Comparison of ENCODE assay signal across 19 cellular contexts in genomic region chr14:103641181-103641580, GRCh38. TPM values are rescaled to one million over a fixed set of nuclear protein-coding genes. Genes with fewer than 3 reads are reported as not detected.
DNase-seq lines count a peak whose midpoint lies in the region; ATAC-seq, FAIRE-seq and TF ChIP-seq lines count a peak whose summit lies in the region.
"Had no signal": no experiment of that assay in that cellular context is flagged by ENCODE, and none has a peak within 500 bp of the region (broad histone marks: within the 10 kb centered on the region; RNA-seq: fewer than 3 reads in every experiment).

No MANE protein-coding gene starts in this region.

- FAIRE-seq in astrocyte (lab: Jason Lieb, UNC) = no peak
- FAIRE-seq: frontal cortex, GM12891 had no signal

- H4K20me1 ChIP-seq in astrocyte (ENCODE audit: insufficient read depth, low read length) = peaks cover 99% of the 10 kb centered on the region

- H3K4me1 Mint-ChIP-seq in HFFc6 (ENCODE audit: low read depth) (peaks cover 28% of the 10 kb centered on the region), astrocyte (ENCODE audit: low read depth, unreplicated experiment) (peaks cover 16% of the 10 kb centered on the region)

- H3K27me3 ChIP-seq in astrocyte (ENCODE audit: insufficient read depth, low read length) (no peaks in the 10 kb centered on the region), tibial artery (no peaks in the 10 kb centered on the region)
- H3K27me3 ChIP-seq: right atrium auricular region had no signal

- H3K9me3 ChIP-seq in astrocyte (ENCODE audit: insufficient read depth, low read depth, low read length) = no peaks in the 10 kb centered on the region
- peaks cover 0 to 4% (median 0%) of the 10 kb centered on the region in 3 donors for H3K9me3 ChIP-seq in tibial artery
- H3K9me3 ChIP-seq: right atrium auricular region had no signal

- H3K9ac ChIP-seq in astrocyte (ENCODE audit: low read length) = no peak overlapping the region

- H3K4me3 ChIP-seq in astrocyte (ENCODE audit: insufficient read depth, low read depth, low read length) (no peak overlapping the region), foreskin fibroblast (ENCODE audit: low read depth in 1 of 2, low read length in 2 of 2) (no peak overlapping the region), tibial artery (no peak overlapping the region)
- H3K4me3 ChIP-seq: right atrium auricular region had no signal

- no peak overlapping the region for H2AFZ ChIP-seq in astrocyte (ENCODE audit: low read depth, low read length)

- peaks cover 10% of the 10 kb centered on the region for H3K4me1 ChIP-seq in astrocyte (ENCODE audit: insufficient read depth, low read length)
- peaks cover 0 to 92% (median 38%) of the 10 kb centered on the region in 4 donors for H3K4me1 ChIP-seq in tibial artery

- H3K27ac ChIP-seq in astrocyte (ENCODE audit: low read depth, low read length) = no peak overlapping the region
- H3K27ac ChIP-seq in tibial artery = peak overlapping the region; percentile 47 to 55
- H3K27ac ChIP-seq: HL-60, right atrium auricular region had no signal

- peaks cover 12% of the 10 kb centered on the region for H3K36me3 ChIP-seq in astrocyte (ENCODE audit: insufficient read depth, low read length)
- no peaks in the 10 kb centered on the region for H3K36me3 ChIP-seq in tibial artery
- H3K36me3 ChIP-seq: right atrium auricular region had no signal

- no peak for ATAC-seq in GM19328 (IDR thresholded peaks at IDR 0.05; ENCODE audit: unreplicated experiment)
- ATAC-seq: activated CD8-positive, alpha-beta memory T cell treated with anti-CD3 and anti-CD28 coated beads, Interleukin-2, amount 10 ng/mL, durations not matched to agents 7 days and 5 days had no signal

- H3K4me3 Mint-ChIP-seq in HFFc6 (peak overlapping the region; percentile 49), astrocyte (ENCODE audit: unreplicated experiment) (peak overlapping the region; percentile 41)
- H3K4me3 Mint-ChIP-seq: activated CD8-positive, alpha-beta memory T cell treated with anti-CD3 and anti-CD28 coated beads, Interleukin-2, amount 10 ng/mL, durations not matched to agents 7 days and 5 days; CD4-positive, alpha-beta memory T cell; T-helper 1 cell treated with Interleukin-12 subunit alpha and Interleukin-12 subunit beta and Interleukin-4 antibody, amounts not matched to agents 30 μg/mL and 1 μg/mL, for 36 hours had no signal

- H3K9me3 Mint-ChIP-seq in HFFc6 = no peaks in the 10 kb centered on the region; the same call in 1 of the 2 replicates
- no peaks in the 10 kb centered on the region for H3K9me3 Mint-ChIP-seq in astrocyte (ENCODE audit: unreplicated experiment)
- H3K9me3 Mint-ChIP-seq: CD4-positive, alpha-beta memory T cell; T-helper 1 cell treated with Interleukin-12 subunit alpha and Interleukin-12 subunit beta and Interleukin-4 antibody, amounts not matched to agents 30 μg/mL and 1 μg/mL, for 36 hours had no signal

- H3K27me3 Mint-ChIP-seq in HFFc6 (ENCODE audit: insufficient read depth) = no peaks in the 10 kb centered on the region; the same call in 1 of the 2 replicates
- no peaks in the 10 kb centered on the region for H3K27me3 Mint-ChIP-seq in astrocyte (ENCODE audit: low read depth, unreplicated experiment)
- H3K27me3 Mint-ChIP-seq: activated CD8-positive, alpha-beta memory T cell treated with anti-CD3 and anti-CD28 coated beads, Interleukin-2, amount 10 ng/mL, durations not matched to agents 7 days and 5 days; CD4-positive, alpha-beta memory T cell had no signal

- peak; percentile 87 for DNase-seq in HFFc6
- peak; percentile 83 for DNase-seq in astrocyte (ENCODE audit: low read depth)
- DNase-seq in foreskin fibroblast = peak; percentile 49 to 70
- DNase-seq in tibial artery = no peak
- DNase-seq in NCI-H1436 treated with DMSO at 0.1 percent for 48 hours (lab: John Stamatoyannopoulos, UW) = no peak
- no peak for DNase-seq in COLO668 (lab: John Stamatoyannopoulos, UW; ENCODE audit: unreplicated experiment)
- DNase-seq: activated CD8-positive, alpha-beta memory T cell treated with anti-CD3 and anti-CD28 coated beads, Interleukin-2, amount 10 ng/mL, durations not matched to agents 7 days and 5 days; activated gamma-delta T cell treated with Interleukin-2 at 50 U/mL for 16 hours; CD4-positive, alpha-beta memory T cell; effector CD8-positive, alpha-beta T cell; KBM-7; NCI-H1105; NCI-H774 had no signal

- peak overlapping the region; percentile 38 for H3K4me2 ChIP-seq in astrocyte (ENCODE audit: low read length)

- peaks cover 100% of the 10 kb centered on the region for H3K79me2 ChIP-seq in astrocyte (ENCODE audit: insufficient read depth, low read length)

- intact Hi-C loops in tibial artery (cut with DNase I; ENCODE audit: low total_unique reads) = no loop called here

- peaks cover 23% of the 10 kb centered on the region for H3K36me3 Mint-ChIP-seq in HFFc6 (ENCODE audit: low read depth)
- peaks cover 8% of the 10 kb centered on the region for H3K36me3 Mint-ChIP-seq in astrocyte (ENCODE audit: low read depth, unreplicated experiment)

- H3K27ac Mint-ChIP-seq in HFFc6 (peak overlapping the region; percentile 87), astrocyte (ENCODE audit: unreplicated experiment) (no peak overlapping the region)
- H3K27ac Mint-ChIP-seq: activated CD8-positive, alpha-beta memory T cell treated with anti-CD3 and anti-CD28 coated beads, Interleukin-2, amount 10 ng/mL, durations not matched to agents 7 days and 5 days; T-helper 1 cell treated with Interleukin-12 subunit alpha and Interleukin-12 subunit beta and Interleukin-4 antibody, amounts not matched to agents 30 μg/mL and 1 μg/mL, for 36 hours had no signal

- TF ChIP-seq CTCF in HFFc6 (IDR thresholded peaks at IDR 0.05) = no peak
- TF ChIP-seq CTCF in astrocyte (IDR thresholded peaks at IDR 0.05; ENCODE audit: insufficient read depth, low read depth, low read length) = no peak
- TF ChIP-seq CTCF in foreskin fibroblast (IDR thresholded peaks at IDR 0.05; ENCODE audit: low read depth, low read length) = no peak
- no peak for TF ChIP-seq CTCF in tibial artery (IDR thresholded peaks at IDR 0.05)

RNA-seq across cellular contexts. Expression of gene KLC1, which starts 12.2 kb away (rescaled TPM):
- total RNA-seq in HFFc6 (2021; fragmentation: NEBNext Ultra II Directional; extraction: Animal tissue kit (Norgen Biotek cat#: 25700)) = 100 to 1,000 TPM; 179 to 204 (median 189) TPM
- total RNA-seq in astrocyte = 226 and 238 TPM in 2 replicates

Comparison
In these comparisons a context has a peak if more than half of its experiments do, and no peak if none do; other contexts are left out.
1. DNase-seq: peak in HFFc6 (single experiment), astrocyte (single experiment) and foreskin fibroblast (2 of 2); none in tibial artery (0 of 2), NCI-H1436 treated with DMSO at 0.1 percent for 48 hours (single experiment) and COLO668 (single experiment).